In genomic region chr12:31558521-31558920, GRCh38 we compare ENCODE assay signal across 24 cellular contexts. TPM values are rescaled to one million over a fixed set of nuclear protein-coding genes. Genes with fewer than 3 reads are reported as not detected.
DNase-seq lines count a peak whose midpoint lies in the region; ATAC-seq and TF ChIP-seq lines count a peak whose summit lies in the region.
"Had no signal": no experiment of that assay in that cellular context is flagged by ENCODE, and none has a peak within 500 bp of the region (broad histone marks: within the 10 kb centered on the region; RNA-seq: fewer than 3 reads in every experiment).

No MANE protein-coding gene starts in this region.

- no peak overlapping the region for H3K4me2 ChIP-seq in mammary epithelial cell (ENCODE audit: insufficient read depth, low read depth, low read length)

- H3K9me3 Mint-ChIP-seq in HFFc6, result peaks cover 7% of the 10 kb centered on the region; the same call in 1 of the 2 replicates
- peaks cover 2% of the 10 kb centered on the region for H3K9me3 Mint-ChIP-seq in activated CD4-positive, alpha-beta T cell treated with anti-CD3 and anti-CD28 coated beads for 36 hours (ENCODE audit: low read depth)
- H3K9me3 Mint-ChIP-seq in activated CD8-positive, alpha-beta T cell treated with anti-CD3 and anti-CD28 coated beads, Interleukin-2, amount 10 ng/mL, durations not matched to agents 7 days and 5 days (ENCODE audit: insufficient read depth), result no peaks in the 10 kb centered on the region
- H3K9me3 Mint-ChIP-seq: activated naive CD8-positive, alpha-beta T cell treated with anti-CD3 and anti-CD28 coated beads for 36 hours; activated T-helper 17 cell treated with anti-CD3 and anti-CD28 coated beads, Interleukin-2, amount 50 U/mL, for 72 hours had no signal

- no peak overlapping the region for H3K27ac ChIP-seq in mammary epithelial cell (ENCODE audit: insufficient read depth, low read depth, low read length)
- no peak overlapping the region for H3K27ac ChIP-seq in heart left ventricle
- H3K27ac ChIP-seq: prostate gland, SJSA1 had no signal

- CTCF ChIA-PET in mammary epithelial cell (lab: Charles Lee; ENCODE audit: low non-redundant PET), result no interaction called here
- CTCF ChIA-PET in activated CD4-positive, alpha-beta T cell treated with anti-CD3 and anti-CD28 coated beads for 36 hours (lab: Charles Lee), result no interaction called here
- CTCF ChIA-PET in activated CD8-positive, alpha-beta T cell treated with anti-CD3 and anti-CD28 coated beads, Interleukin-2, amount 10 ng/mL, durations not matched to agents 7 days and 5 days (lab: Charles Lee), result no interaction called here

- H3K79me2 ChIP-seq in mammary epithelial cell (ENCODE audit: insufficient read depth, low read length), result no peaks in the 10 kb centered on the region

- H4K20me1 ChIP-seq in mammary epithelial cell (ENCODE audit: insufficient read depth, low read length), result no peaks in the 10 kb centered on the region

- H3K27me3 ChIP-seq in mammary epithelial cell (ENCODE audit: insufficient read depth, low read length), result no peaks in the 10 kb centered on the region
- no peaks in the 10 kb centered on the region for H3K27me3 ChIP-seq in heart left ventricle
- H3K27me3 ChIP-seq: SJSA1 had no signal

- peaks cover 36% of the 10 kb centered on the region for H3K4me1 Mint-ChIP-seq in HFFc6 (ENCODE audit: low read depth)
- no peaks in the 10 kb centered on the region for H3K4me1 Mint-ChIP-seq in activated CD4-positive, alpha-beta T cell treated with anti-CD3 and anti-CD28 coated beads for 36 hours
- H3K4me1 Mint-ChIP-seq in activated CD8-positive, alpha-beta T cell treated with anti-CD3 and anti-CD28 coated beads, Interleukin-2, amount 10 ng/mL, durations not matched to agents 7 days and 5 days (ENCODE audit: low read depth), result no peaks in the 10 kb centered on the region
- H3K4me1 Mint-ChIP-seq: activated naive CD8-positive, alpha-beta T cell treated with anti-CD3 and anti-CD28 coated beads for 36 hours; activated T-helper 17 cell treated with anti-CD3 and anti-CD28 coated beads, Interleukin-2, amount 50 U/mL, for 72 hours had no signal

- dilution Hi-C loops in mammary epithelial cell (cut with HindIII; ENCODE audit: low sequenced_read_pairs), result no loop called here

- H3K36me3 ChIP-seq in mammary epithelial cell (ENCODE audit: insufficient read depth, low read length), result no peaks in the 10 kb centered on the region
- no peaks in the 10 kb centered on the region for H3K36me3 ChIP-seq in heart left ventricle
- H3K36me3 ChIP-seq: prostate gland, SJSA1 had no signal

- no TSS peak for BruUV-seq in mammary epithelial cell (replicated peaks; lab: Mats Ljungman, UMichigan)

- peaks cover 6% of the 10 kb centered on the region for H3K36me3 Mint-ChIP-seq in HFFc6 (ENCODE audit: low read depth)
- no peaks in the 10 kb centered on the region for H3K36me3 Mint-ChIP-seq in activated CD4-positive, alpha-beta T cell treated with anti-CD3 and anti-CD28 coated beads for 36 hours (ENCODE audit: low read depth)
- H3K36me3 Mint-ChIP-seq in activated CD8-positive, alpha-beta T cell treated with anti-CD3 and anti-CD28 coated beads, Interleukin-2, amount 10 ng/mL, durations not matched to agents 7 days and 5 days (ENCODE audit: low read depth), result no peaks in the 10 kb centered on the region
- H3K36me3 Mint-ChIP-seq: activated naive CD8-positive, alpha-beta T cell treated with anti-CD3 and anti-CD28 coated beads for 36 hours had no signal

- no peak for TF ChIP-seq CTCF in AG10803 (conservative IDR thresholded peaks at IDR 0.05; ENCODE audit: low read length)
- no peak for TF ChIP-seq CTCF in HFFc6 (IDR thresholded peaks at IDR 0.05)
- no peak for TF ChIP-seq CTCF in mammary epithelial cell (conservative IDR thresholded peaks at IDR 0.05 in 1 of 2, IDR thresholded peaks at IDR 0.05 in 1 of 2; ENCODE audit: extremely low read depth in 1 of 2, insufficient read depth in 1 of 2, low read depth in 1 of 2, low read length in 2 of 2)
- TF ChIP-seq CTCF in heart left ventricle (IDR thresholded peaks at IDR 0.05), result no peak

- H3K4me3 Mint-ChIP-seq in HFFc6, result peak overlapping the region; percentile 16
- H3K4me3 Mint-ChIP-seq in activated CD4-positive, alpha-beta T cell treated with anti-CD3 and anti-CD28 coated beads for 36 hours, result no peak overlapping the region
- no peak overlapping the region for H3K4me3 Mint-ChIP-seq in activated CD8-positive, alpha-beta T cell treated with anti-CD3 and anti-CD28 coated beads, Interleukin-2, amount 10 ng/mL, durations not matched to agents 7 days and 5 days
- H3K4me3 Mint-ChIP-seq: activated naive CD8-positive, alpha-beta T cell treated with anti-CD3 and anti-CD28 coated beads for 36 hours; activated T-helper 17 cell treated with anti-CD3 and anti-CD28 coated beads, Interleukin-2, amount 50 U/mL, for 72 hours; B cell; H9 had no signal

- H3K4me1 ChIP-seq in mammary epithelial cell (ENCODE audit: insufficient read depth, low read length) (no peaks in the 10 kb centered on the region), heart left ventricle (peaks cover 0 to 13% (median 0%) of the 10 kb centered on the region in 12 donors)
- H3K4me1 ChIP-seq: prostate gland, SJSA1 had no signal

- H3K4me3 ChIP-seq in AG10803 (ENCODE audit: low read length) (no peak overlapping the region), mammary epithelial cell (replicated peaks in 1 of 3; ENCODE audit: insufficient read depth in 1 of 3, low read depth in 2 of 3, low read length in 3 of 3) (no peak overlapping the region), heart left ventricle (no peak overlapping the region)
- H3K4me3 ChIP-seq: lung, prostate gland, SJSA1 had no signal

- ATAC-seq in activated CD4-positive, alpha-beta T cell treated with anti-CD3 and anti-CD28 coated beads for 36 hours, result no peak
- no peak for ATAC-seq in heart left ventricle
- no peak for ATAC-seq in activated CD8-positive, alpha-beta T cell treated with anti-CD3 and anti-CD28 coated beads, Interleukin-2, amount 10 ng/mL, durations not matched to agents 7 days and 5 days
- ATAC-seq: activated T-helper 17 cell treated with anti-CD3 and anti-CD28 coated beads, Interleukin-2, amount 50 U/mL, for 72 hours had no signal

- H3K9me3 ChIP-seq in mammary epithelial cell (replicated peaks; ENCODE audit: insufficient read depth, low read length) (no peaks in the 10 kb centered on the region), heart left ventricle (peaks cover 0 to 5% (median 0%) of the 10 kb centered on the region in 12 donors)
- H3K9me3 ChIP-seq: prostate gland, SJSA1 had no signal

- H3K27me3 Mint-ChIP-seq in HFFc6 (ENCODE audit: insufficient read depth), result no peaks in the 10 kb centered on the region
- H3K27me3 Mint-ChIP-seq in activated CD4-positive, alpha-beta T cell treated with anti-CD3 and anti-CD28 coated beads for 36 hours, result peaks cover 31% of the 10 kb centered on the region
- peaks cover 25% of the 10 kb centered on the region for H3K27me3 Mint-ChIP-seq in activated CD8-positive, alpha-beta T cell treated with anti-CD3 and anti-CD28 coated beads, Interleukin-2, amount 10 ng/mL, durations not matched to agents 7 days and 5 days (ENCODE audit: low read depth)
- H3K27me3 Mint-ChIP-seq: B cell had no signal

- POLR2A ChIA-PET in activated CD4-positive, alpha-beta T cell treated with anti-CD3 and anti-CD28 coated beads for 36 hours (lab: Charles Lee), result no interaction called here
- POLR2A ChIA-PET in activated CD8-positive, alpha-beta T cell treated with anti-CD3 and anti-CD28 coated beads, Interleukin-2, amount 10 ng/mL, durations not matched to agents 7 days and 5 days (lab: Charles Lee), result no interaction called here

- in situ Hi-C loops in mammary epithelial cell (cut with MboI; ENCODE audit: low sequenced_read_pairs in 2 of 2), result no loop called here

- peak; percentile 60 for DNase-seq in AG10803 (ENCODE audit: low read depth)
- DNase-seq in HFFc6, result peak; percentile 33
- peak; percentile 20 for DNase-seq in mammary epithelial cell
- DNase-seq in kidney tubule cell (ENCODE audit: low spot score), result peak; percentile 7
- no peak for DNase-seq in activated CD4-positive, alpha-beta T cell treated with anti-CD3 and anti-CD28 coated beads for 36 hours
- no peak for DNase-seq in heart left ventricle
- DNase-seq in activated CD8-positive, alpha-beta T cell treated with anti-CD3 and anti-CD28 coated beads, Interleukin-2, amount 10 ng/mL, durations not matched to agents 7 days and 5 days, result no peak
- DNase-seq in NCI-H748 treated with DMSO at 0.1 percent for 48 hours (lab: John Stamatoyannopoulos, UW), result no peak
- DNase-seq: activated CD4-positive, alpha-beta T cell treated with anti-CD3 and anti-CD28 coated beads for 48 hours; activated naive CD8-positive, alpha-beta T cell treated with anti-CD3 and anti-CD28 coated beads for 36 hours; cortex of kidney; foreskin melanocyte; H9; MM.1S; NCI-H1436; NCI-H524; small intestine; stimulated activated CD4-positive, alpha-beta T cell treated with anti-CD3 and anti-CD28 coated beads, Interleukin-2, amount 100 ng/mL, for 48 hours; stimulated activated naive CD4-positive, alpha-beta T cell had no signal

- intact Hi-C loops in mammary epithelial cell (cut with micrococcal nuclease) (no loop called here), heart left ventricle (cut with DNase I) (no loop called here)
- intact Hi-C loops in activated CD4-positive, alpha-beta T cell treated with anti-CD3 and anti-CD28 coated beads for 36 hours (cut with DNase I, micrococcal nuclease), result no loop called here

- peak overlapping the region; percentile 9; the same call in 1 of the 2 replicates for H3K27ac Mint-ChIP-seq in HFFc6
- no peak overlapping the region for H3K27ac Mint-ChIP-seq in activated CD4-positive, alpha-beta T cell treated with anti-CD3 and anti-CD28 coated beads for 36 hours
- no peak overlapping the region for H3K27ac Mint-ChIP-seq in activated CD8-positive, alpha-beta T cell treated with anti-CD3 and anti-CD28 coated beads, Interleukin-2, amount 10 ng/mL, durations not matched to agents 7 days and 5 days
- H3K27ac Mint-ChIP-seq: activated naive CD8-positive, alpha-beta T cell treated with anti-CD3 and anti-CD28 coated beads for 36 hours; activated T-helper 17 cell treated with anti-CD3 and anti-CD28 coated beads, Interleukin-2, amount 50 U/mL, for 72 hours; B cell had no signal

- H2AFZ ChIP-seq in mammary epithelial cell (ENCODE audit: low read depth, low read length), result no peak overlapping the region

- TF ChIP-seq POLR2A in heart left ventricle (IDR thresholded peaks at IDR 0.05), result no peak

- H3K9ac ChIP-seq in mammary epithelial cell (ENCODE audit: insufficient read depth, low read length), result no peak overlapping the region

RNA-seq across cellular contexts. Expression of gene DENND5B, which starts 32.4 kb away (rescaled TPM):
- 10 to 100 TPM in 3 of 6 experiments, 1 to 10 TPM in 3; 9.5 to 11.4 (median 10.1) TPM for total RNA-seq in HFFc6 (2021; fragmentation: NEBNext Ultra II Directional; extraction: Animal tissue kit (Norgen Biotek cat#: 25700))
- total RNA-seq in mammary epithelial cell (1 to 10 TPM; 2.6 to 7.5 TPM), heart left ventricle (10 to 100 TPM; 32.1 to 58.9 (median 44.0) TPM)
- polyA plus RNA-seq in mammary epithelial cell (2.3 TPM), heart left ventricle (10 to 100 TPM in 1 of 2 donors, 1 to 10 TPM in 1; 8.2 to 16.7 TPM)
- 2.2 TPM for polyA minus RNA-seq in mammary epithelial cell
- under 1 TPM; 0.32 to 0.48 TPM for total RNA-seq in activated CD4-positive, alpha-beta T cell treated with anti-CD3 and anti-CD28 coated beads for 36 hours
- under 1 TPM; 0.08 to 0.16 TPM for total RNA-seq in activated CD8-positive, alpha-beta T cell treated with anti-CD3 and anti-CD28 coated beads, Interleukin-2, amount 10 ng/mL, durations not matched to agents 7 days and 5 days

Comparison
In these comparisons a context has a peak if more than half of its experiments do, and no peak if none do; other contexts are left out.
1. DNase-seq: peak in AG10803 (single experiment), HFFc6 (single experiment), mammary epithelial cell (single experiment) and kidney tubule cell (single experiment); none in activated CD4-positive, alpha-beta T cell treated with anti-CD3 and anti-CD28 coated beads for 36 hours (single experiment), heart left ventricle (0 of 5), activated CD8-positive, alpha-beta T cell treated with anti-CD3 and anti-CD28 coated beads, Interleukin-2, amount 10 ng/mL, durations not matched to agents 7 days and 5 days (single experiment) and NCI-H748 treated with DMSO at 0.1 percent for 48 hours (single experiment).